8 cellular contexts compared by ENCODE assay signal in genomic region chr6:18121580-18122127, GRCh38. TPM values are rescaled to one million over a fixed set of nuclear protein-coding genes. Genes with fewer than 3 reads are reported as not detected.
DNase-seq lines count a peak whose midpoint lies in the region; ATAC-seq, FAIRE-seq and TF ChIP-seq lines count a peak whose summit lies in the region.

No MANE protein-coding gene starts in this region.

- H3K36me3 Mint-ChIP-seq in mesothelial cell of epicardium, result no peaks in the 10 kb centered on the region

- no peak for TF ChIP-seq POLR2A in GM12891 (IDR thresholded peaks at IDR 0.05; ENCODE audit: low read depth, low read length)

- POLR2A ChIA-PET in AG04449 (lab: Yijun Ruan, JAX), result interaction anchor here (1.0 kb wide), 1 partner anchor 31 kb away, joined by 3 read pairs; no protein-coding TSS in a partner anchor

- peaks cover 8% of the 10 kb centered on the region for H3K4me1 Mint-ChIP-seq in mesothelial cell of epicardium

- H3K9me3 Mint-ChIP-seq in mesothelial cell of epicardium, result no peaks in the 10 kb centered on the region

- TF ChIP-seq CTCF in AG04449 (IDR thresholded peaks at IDR 0.05; ENCODE audit: insufficient read depth, low read length, missing control alignments) (no peak), astrocyte of the cerebellum (IDR thresholded peaks at IDR 0.05; ENCODE audit: low read depth, low read length, missing control alignments) (no peak), mesothelial cell of epicardium (IDR thresholded peaks at IDR 0.05; ENCODE audit: unreplicated experiment) (no peak)

- CTCF ChIA-PET in AG04449 (lab: Yijun Ruan, JAX), result interaction anchor here (0.6 to 7.6 kb wide), 38 partner anchors 8 to 385 kb away, joined by 3 to 73 read pairs (median 4); partner anchors contain the start of gene KIF13A

- H3K27me3 Mint-ChIP-seq in mesothelial cell of epicardium (ENCODE audit: low read depth), result no peaks in the 10 kb centered on the region

- peak overlapping the region; percentile 42 for H3K4me3 Mint-ChIP-seq in mesothelial cell of epicardium

- FAIRE-seq in GM18507 (lab: Jason Lieb, UNC), result no peak
- FAIRE-seq in GM12891 (lab: Jason Lieb, UNC), result no peak

- no peak overlapping the region for H3K27ac Mint-ChIP-seq in mesothelial cell of epicardium

- H3K4me3 ChIP-seq in AG04449 (ENCODE audit: low read depth, low read length), result peak overlapping the region; percentile 62; the same call in 1 of the 2 replicates
- peak overlapping the region; percentile 42 for H3K4me3 ChIP-seq in astrocyte of the cerebellum (ENCODE audit: low read depth, low read length)

- ATAC-seq in GM21390 (IDR thresholded peaks at IDR 0.05; ENCODE audit: unreplicated experiment) (no peak), GM21367 (IDR thresholded peaks at IDR 0.05; ENCODE audit: unreplicated experiment) (no peak), HG03460 (IDR thresholded peaks at IDR 0.05; ENCODE audit: unreplicated experiment) (no peak)

- no peak for DNase-seq in AG04449 (ENCODE audit: low read depth, low spot score)
- DNase-seq in GM18507 (ENCODE audit: extremely low spot score, insufficient read length, low read depth), result peak; percentile 12
- DNase-seq in astrocyte of the cerebellum (ENCODE audit: low read depth), result no peak
- DNase-seq in mesothelial cell of epicardium (ENCODE audit: low spot score in 2 of 2, unreplicated experiment in 2 of 2), result no peak
- no peak for DNase-seq in GM12891 (ENCODE audit: insufficient read length, low spot score)

- in situ Hi-C loops in astrocyte of the cerebellum (cut with HindIII; ENCODE audit: low sequenced_read_pairs), result no loop called here

TF ChIP-seq in GM12891, 5 proteins besides CTCF, POLR2A, EP300 and RAD21:
- no peak for TF ChIP-seq SPI1 (IDR thresholded peaks at IDR 0.05; ENCODE audit: low read depth, low read length)
- no peak for TF ChIP-seq POU2F2 (IDR thresholded peaks at IDR 0.05; ENCODE audit: low read depth, low read length)
- TF ChIP-seq PAX5 (IDR thresholded peaks at IDR 0.05; ENCODE audit: insufficient read depth, low read length, severe bottlenecking), result no peak
- TF ChIP-seq TAF1 (IDR thresholded peaks at IDR 0.05; ENCODE audit: low read depth, low read length), result no peak
- no peak for TF ChIP-seq POLR2AphosphoS5 (IDR thresholded peaks at IDR 0.05; ENCODE audit: low read depth, low read length)
TF ChIP-seq in GM12891: peak in this region for 0.

RNA-seq across cellular contexts. Expression of gene NHLRC1, which starts 0.8 kb away (rescaled TPM):
- total RNA-seq in mesothelial cell of epicardium, result 1.2 to 1.9 TPM (median 1.8 TPM) in 3 replicates
- 0.47 TPM for polyA plus RNA-seq in GM12891 (2012; ENCODE audit: low read depth, missing spikeins)

RNA-seq across cellular contexts. Expression of gene TPMT, which starts 33.2 kb away (rescaled TPM):
- total RNA-seq in mesothelial cell of epicardium, result 7.8 to 8.2 TPM (median 8.0 TPM) in 3 replicates
- polyA plus RNA-seq in GM12891 (2012; ENCODE audit: low read depth, missing spikeins), result 11.9 TPM

RNA-seq across cellular contexts. Expression of gene KDM1B, which starts 33.6 kb away (rescaled TPM):
- 15.2 to 17.3 TPM (median 16.1 TPM) in 3 replicates for total RNA-seq in mesothelial cell of epicardium
- 13.1 TPM for polyA plus RNA-seq in GM12891 (2012; ENCODE audit: low read depth, missing spikeins)
